ENCODE assay signal across 1 cellular context in genomic region chr5:74865799-74866652, GRCh38.
TF ChIP-seq lines count a peak whose summit lies in the region.

Gene FAM169A (minus strand): TSS chr5:74866387. CDS start chr5:74841676, 24,711 bp downstream.

TF ChIP-seq in HCT116, 20 proteins besides CTCF, POLR2A, EP300 and RAD21 (continued from another document):
- no peak for TF ChIP-seq ELF1 (IDR thresholded peaks at IDR 0.05; ENCODE audit: borderline replicate concordance, low read depth)
- peak; percentile 53 for TF ChIP-seq POLR2AphosphoS5 (IDR thresholded peaks at IDR 0.05; ENCODE audit: low read depth, low read length)
- TF ChIP-seq SRF (IDR thresholded peaks at IDR 0.05; ENCODE audit: low read depth) = no peak
- no peak for TF ChIP-seq EZH2 (IDR thresholded peaks at IDR 0.05)
- peak; percentile 88 for TF ChIP-seq YY1 (IDR thresholded peaks at IDR 0.05; ENCODE audit: extremely low read depth, insufficient replicate concordance, low read depth, low read length)
- peak; percentile 47 for TF ChIP-seq MAX (IDR thresholded peaks at IDR 0.05)
- TF ChIP-seq ATF3 (IDR thresholded peaks at IDR 0.05) = no peak
- TF ChIP-seq SIN3A (IDR thresholded peaks at IDR 0.05; ENCODE audit: low read depth) = no peak
- no peak for TF ChIP-seq JUND (IDR thresholded peaks at IDR 0.05)
